9 cellular contexts compared by ENCODE assay signal in the genomic region with DNA sequence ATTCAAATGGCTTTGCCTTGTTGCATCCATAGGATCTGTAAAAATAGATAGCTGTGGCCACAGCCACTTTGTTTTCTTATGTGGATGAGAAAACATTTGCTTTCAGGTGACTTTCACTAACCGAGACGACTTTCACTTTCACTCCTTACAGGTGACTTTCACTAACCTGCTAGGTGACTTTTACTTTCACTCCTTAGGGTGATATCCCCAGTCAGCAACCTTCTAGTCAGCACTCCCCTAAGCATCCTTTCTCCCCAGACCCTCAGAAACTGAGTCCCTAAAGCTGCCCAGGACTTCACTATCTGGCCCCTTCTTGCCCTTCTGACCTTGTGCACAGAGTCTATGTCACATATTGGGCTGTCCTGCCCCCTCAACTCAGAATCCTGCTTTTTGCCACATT.
DNase-seq lines count a peak whose midpoint lies in the region; ATAC-seq and TF ChIP-seq lines count a peak whose summit lies in the region.
"Had no signal": no experiment of that assay in that cellular context is flagged by ENCODE, and none has a peak within 500 bp of the region (broad histone marks: within the 10 kb centered on the region; RNA-seq: fewer than 3 reads in every experiment).

No MANE protein-coding gene starts in this region.

- intact Hi-C loops in activated CD8-positive, alpha-beta T cell treated with anti-CD3 and anti-CD28 coated beads for 36 hours (cut with micrococcal nuclease) = no loop called here

- H3K4me1 Mint-ChIP-seq in activated naive CD4-positive, alpha-beta T cell treated with anti-CD3 and anti-CD28 coated beads, Interleukin-2, amount 10 ng/mL, durations not matched to agents 7 days and 5 days = peaks cover 22% of the 10 kb centered on the region
- H3K4me1 Mint-ChIP-seq in activated CD8-positive, alpha-beta T cell treated with anti-CD3 and anti-CD28 coated beads for 36 hours (ENCODE audit: low read depth) = peaks cover 20% of the 10 kb centered on the region
- peaks cover 33% of the 10 kb centered on the region for H3K4me1 Mint-ChIP-seq in stimulated activated memory B cell treated with anti-CD40 and anti-IgM and Interleukin-4, amounts not matched to agents 10 μg/mL and 1 μg/mL and 100 μg/mL, for 72 hours
- peaks cover 31% of the 10 kb centered on the region for H3K4me1 Mint-ChIP-seq in nephron progenitor cell

- CTCF ChIA-PET in activated naive CD4-positive, alpha-beta T cell treated with anti-CD3 and anti-CD28 coated beads, Interleukin-2, amount 10 ng/mL, durations not matched to agents 7 days and 5 days (lab: Charles Lee) = no interaction called here
- CTCF ChIA-PET in activated CD8-positive, alpha-beta T cell treated with anti-CD3 and anti-CD28 coated beads for 36 hours (lab: Charles Lee) = no interaction called here

- H3K36me3 Mint-ChIP-seq in activated naive CD4-positive, alpha-beta T cell treated with anti-CD3 and anti-CD28 coated beads, Interleukin-2, amount 10 ng/mL, durations not matched to agents 7 days and 5 days = no peaks in the 10 kb centered on the region
- H3K36me3 Mint-ChIP-seq in activated CD8-positive, alpha-beta T cell treated with anti-CD3 and anti-CD28 coated beads for 36 hours (ENCODE audit: low read depth) = no peaks in the 10 kb centered on the region
- H3K36me3 Mint-ChIP-seq in stimulated activated memory B cell treated with anti-CD40 and anti-IgM and Interleukin-4, amounts not matched to agents 10 μg/mL and 1 μg/mL and 100 μg/mL, for 72 hours = no peaks in the 10 kb centered on the region
- H3K36me3 Mint-ChIP-seq in nephron progenitor cell (ENCODE audit: low read depth) = no peaks in the 10 kb centered on the region

- POLR2A ChIA-PET in activated CD8-positive, alpha-beta T cell treated with anti-CD3 and anti-CD28 coated beads for 36 hours (lab: Charles Lee) = no interaction called here

- H3K27ac Mint-ChIP-seq in activated naive CD4-positive, alpha-beta T cell treated with anti-CD3 and anti-CD28 coated beads, Interleukin-2, amount 10 ng/mL, durations not matched to agents 7 days and 5 days = no peak overlapping the region
- H3K27ac Mint-ChIP-seq in activated CD8-positive, alpha-beta T cell treated with anti-CD3 and anti-CD28 coated beads for 36 hours = no peak overlapping the region
- peak overlapping the region; percentile 34 for H3K27ac Mint-ChIP-seq in stimulated activated memory B cell treated with anti-CD40 and anti-IgM and Interleukin-4, amounts not matched to agents 10 μg/mL and 1 μg/mL and 100 μg/mL, for 72 hours
- H3K27ac Mint-ChIP-seq in nephron progenitor cell = no peak overlapping the region

- no peaks in the 10 kb centered on the region for H3K9me3 Mint-ChIP-seq in activated naive CD4-positive, alpha-beta T cell treated with anti-CD3 and anti-CD28 coated beads, Interleukin-2, amount 10 ng/mL, durations not matched to agents 7 days and 5 days
- no peaks in the 10 kb centered on the region for H3K9me3 Mint-ChIP-seq in activated CD8-positive, alpha-beta T cell treated with anti-CD3 and anti-CD28 coated beads for 36 hours
- no peaks in the 10 kb centered on the region for H3K9me3 Mint-ChIP-seq in stimulated activated memory B cell treated with anti-CD40 and anti-IgM and Interleukin-4, amounts not matched to agents 10 μg/mL and 1 μg/mL and 100 μg/mL, for 72 hours
- no peaks in the 10 kb centered on the region for H3K9me3 Mint-ChIP-seq in nephron progenitor cell

- peak; percentile 21 for DNase-seq in activated naive CD4-positive, alpha-beta T cell treated with anti-CD3 and anti-CD28 coated beads, Interleukin-2, amount 10 ng/mL, durations not matched to agents 7 days and 5 days
- DNase-seq in activated naive CD4-positive, alpha-beta T cell (lab: John Stamatoyannopoulos, UW) = no peak
- peak; percentile 2 for DNase-seq in activated CD8-positive, alpha-beta T cell treated with anti-CD3 and anti-CD28 coated beads for 36 hours
- DNase-seq in nephron progenitor cell (no peak), DMS114 treated with DMSO at 0.1 percent for 48 hours (lab: John Stamatoyannopoulos, UW; ENCODE audit: unreplicated experiment) (no peak)

- peak; percentile 66 for ATAC-seq in HG02938 (IDR thresholded peaks at IDR 0.05; ENCODE audit: unreplicated experiment)
- ATAC-seq in activated CD8-positive, alpha-beta T cell treated with anti-CD3 and anti-CD28 coated beads for 36 hours = peak; percentile 66
- no peak for ATAC-seq in stimulated activated memory B cell treated with anti-CD40 and anti-IgM and Interleukin-4, amounts not matched to agents 10 μg/mL and 1 μg/mL and 100 μg/mL, for 72 hours
- ATAC-seq in GM18517 (IDR thresholded peaks at IDR 0.05; ENCODE audit: unreplicated experiment) = no peak
- ATAC-seq: foreskin keratinocyte had no signal

- peaks cover 4% of the 10 kb centered on the region for H3K27me3 Mint-ChIP-seq in activated naive CD4-positive, alpha-beta T cell treated with anti-CD3 and anti-CD28 coated beads, Interleukin-2, amount 10 ng/mL, durations not matched to agents 7 days and 5 days
- peaks cover 2% of the 10 kb centered on the region for H3K27me3 Mint-ChIP-seq in activated CD8-positive, alpha-beta T cell treated with anti-CD3 and anti-CD28 coated beads for 36 hours
- H3K27me3 Mint-ChIP-seq in stimulated activated memory B cell treated with anti-CD40 and anti-IgM and Interleukin-4, amounts not matched to agents 10 μg/mL and 1 μg/mL and 100 μg/mL, for 72 hours = no peaks in the 10 kb centered on the region
- peaks cover 18% of the 10 kb centered on the region for H3K27me3 Mint-ChIP-seq in nephron progenitor cell (ENCODE audit: low read depth, poor library complexity)

- H3K4me3 Mint-ChIP-seq in activated naive CD4-positive, alpha-beta T cell treated with anti-CD3 and anti-CD28 coated beads, Interleukin-2, amount 10 ng/mL, durations not matched to agents 7 days and 5 days = no peak overlapping the region
- H3K4me3 Mint-ChIP-seq in activated CD8-positive, alpha-beta T cell treated with anti-CD3 and anti-CD28 coated beads for 36 hours = no peak overlapping the region
- no peak overlapping the region for H3K4me3 Mint-ChIP-seq in stimulated activated memory B cell treated with anti-CD40 and anti-IgM and Interleukin-4, amounts not matched to agents 10 μg/mL and 1 μg/mL and 100 μg/mL, for 72 hours
- H3K4me3 Mint-ChIP-seq in nephron progenitor cell = no peak overlapping the region

- no peak for TF ChIP-seq CTCF in activated CD8-positive, alpha-beta T cell treated with anti-CD3 and anti-CD28 coated beads for 36 hours (IDR thresholded peaks at IDR 0.05)
- TF ChIP-seq CTCF in nephron progenitor cell (IDR thresholded peaks at IDR 0.05) = no peak

Comparison
In these comparisons a context has a peak if more than half of its experiments do, and no peak if none do; other contexts are left out.
1. DNase-seq: peak in activated naive CD4-positive, alpha-beta T cell treated with anti-CD3 and anti-CD28 coated beads, Interleukin-2, amount 10 ng/mL, durations not matched to agents 7 days and 5 days (single experiment) and activated CD8-positive, alpha-beta T cell treated with anti-CD3 and anti-CD28 coated beads for 36 hours (single experiment); none in activated naive CD4-positive, alpha-beta T cell (0 of 4), nephron progenitor cell (single experiment) and DMS114 treated with DMSO at 0.1 percent for 48 hours (single experiment).
2. ATAC-seq: peak in HG02938 (single experiment) and activated CD8-positive, alpha-beta T cell treated with anti-CD3 and anti-CD28 coated beads for 36 hours (single experiment); none in stimulated activated memory B cell treated with anti-CD40 and anti-IgM and Interleukin-4, amounts not matched to agents 10 μg/mL and 1 μg/mL and 100 μg/mL, for 72 hours (single experiment) and GM18517 (single experiment).